Comparison of ENCODE assay signal across 1 cellular context in the genomic region with DNA sequence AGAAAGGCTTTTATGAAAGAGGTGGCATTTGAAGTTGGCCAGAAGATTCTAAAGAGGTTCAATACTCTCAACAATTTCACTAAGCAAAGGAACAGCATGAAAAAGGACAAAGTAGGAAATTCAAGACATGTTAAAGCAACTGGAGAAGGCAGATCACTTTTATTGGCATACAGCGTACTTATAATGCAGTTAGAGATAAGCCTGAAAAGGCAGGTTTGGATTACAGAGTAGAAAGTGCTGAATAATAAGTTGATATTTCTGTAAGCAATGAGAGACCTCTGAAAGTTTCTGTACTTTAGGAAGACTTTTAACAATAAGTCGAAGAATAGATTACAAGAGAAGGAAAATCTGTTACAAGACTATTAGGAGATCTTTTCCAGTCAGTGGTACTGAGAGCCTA.
TF ChIP-seq lines count a peak whose summit lies in the region.

No MANE protein-coding gene starts in this region.

TF ChIP-seq in HEK293, 187 proteins besides CTCF, POLR2A, EP300 and RAD21 (continued from another document):
- TF ChIP-seq, protein P1, sequence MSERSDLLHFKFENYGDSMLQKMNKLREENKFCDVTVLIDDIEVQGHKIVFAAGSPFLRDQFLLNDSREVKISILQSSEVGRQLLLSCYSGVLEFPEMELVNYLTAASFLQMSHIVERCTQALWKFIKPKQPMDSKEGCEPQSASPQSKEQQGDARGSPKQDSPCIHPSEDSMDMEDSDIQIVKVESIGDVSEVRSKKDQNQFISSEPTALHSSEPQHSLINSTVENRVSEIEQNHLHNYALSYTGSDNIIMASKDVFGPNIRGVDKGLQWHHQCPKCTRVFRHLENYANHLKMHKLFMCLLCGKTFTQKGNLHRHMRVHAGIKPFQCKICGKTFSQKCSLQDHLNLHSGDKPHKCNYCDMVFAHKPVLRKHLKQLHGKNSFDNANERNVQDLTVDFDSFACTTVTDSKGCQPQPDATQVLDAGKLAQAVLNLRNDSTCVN (tag by site-specific recombination; optimal IDR thresholded peaks at IDR 0.05), result no peak
- TF ChIP-seq ZNF274 (IDR thresholded peaks at IDR 0.05; ENCODE audit: low read length) (no peak), ZNF274 (tag by site-specific recombination; IDR thresholded peaks at IDR 0.05; ENCODE audit: borderline replicate concordance) (no peak), WT1 (tag by site-specific recombination; IDR thresholded peaks at IDR 0.05) (no peak), BCL11B (tag by site-specific recombination; IDR thresholded peaks at IDR 0.05; ENCODE audit: low read depth) (no peak), ZNF843 (tag by site-specific recombination; IDR thresholded peaks at IDR 0.05) (0 out of 2 replicates have a peak, but pooled peaks have one; percentile 31), EGR2 (tag by site-specific recombination; IDR thresholded peaks at IDR 0.05; ENCODE audit: low read depth) (no peak), ZNF610 (tag by site-specific recombination; IDR thresholded peaks at IDR 0.05; ENCODE audit: borderline replicate concordance) (no peak), ZNF223 (tag by site-specific recombination; IDR thresholded peaks at IDR 0.05) (no peak), ZNF239 (tag by site-specific recombination; IDR thresholded peaks at IDR 0.05) (no peak), SP3 (tag by site-specific recombination; IDR thresholded peaks at IDR 0.05) (no peak)
- TF ChIP-seq, protein P2, sequence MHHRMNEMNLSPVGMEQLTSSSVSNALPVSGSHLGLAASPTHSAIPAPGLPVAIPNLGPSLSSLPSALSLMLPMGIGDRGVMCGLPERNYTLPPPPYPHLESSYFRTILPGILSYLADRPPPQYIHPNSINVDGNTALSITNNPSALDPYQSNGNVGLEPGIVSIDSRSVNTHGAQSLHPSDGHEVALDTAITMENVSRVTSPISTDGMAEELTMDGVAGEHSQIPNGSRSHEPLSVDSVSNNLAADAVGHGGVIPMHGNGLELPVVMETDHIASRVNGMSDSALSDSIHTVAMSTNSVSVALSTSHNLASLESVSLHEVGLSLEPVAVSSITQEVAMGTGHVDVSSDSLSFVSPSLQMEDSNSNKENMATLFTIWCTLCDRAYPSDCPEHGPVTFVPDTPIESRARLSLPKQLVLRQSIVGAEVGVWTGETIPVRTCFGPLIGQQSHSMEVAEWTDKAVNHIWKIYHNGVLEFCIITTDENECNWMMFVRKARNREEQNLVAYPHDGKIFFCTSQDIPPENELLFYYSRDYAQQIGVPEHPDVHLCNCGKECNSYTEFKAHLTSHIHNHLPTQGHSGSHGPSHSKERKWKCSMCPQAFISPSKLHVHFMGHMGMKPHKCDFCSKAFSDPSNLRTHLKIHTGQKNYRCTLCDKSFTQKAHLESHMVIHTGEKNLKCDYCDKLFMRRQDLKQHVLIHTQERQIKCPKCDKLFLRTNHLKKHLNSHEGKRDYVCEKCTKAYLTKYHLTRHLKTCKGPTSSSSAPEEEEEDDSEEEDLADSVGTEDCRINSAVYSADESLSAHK (tag by site-specific recombination; IDR thresholded peaks at IDR 0.05), result 0 out of 2 replicates have a peak, but pooled peaks have one; percentile 13
- TF ChIP-seq, protein P3, sequence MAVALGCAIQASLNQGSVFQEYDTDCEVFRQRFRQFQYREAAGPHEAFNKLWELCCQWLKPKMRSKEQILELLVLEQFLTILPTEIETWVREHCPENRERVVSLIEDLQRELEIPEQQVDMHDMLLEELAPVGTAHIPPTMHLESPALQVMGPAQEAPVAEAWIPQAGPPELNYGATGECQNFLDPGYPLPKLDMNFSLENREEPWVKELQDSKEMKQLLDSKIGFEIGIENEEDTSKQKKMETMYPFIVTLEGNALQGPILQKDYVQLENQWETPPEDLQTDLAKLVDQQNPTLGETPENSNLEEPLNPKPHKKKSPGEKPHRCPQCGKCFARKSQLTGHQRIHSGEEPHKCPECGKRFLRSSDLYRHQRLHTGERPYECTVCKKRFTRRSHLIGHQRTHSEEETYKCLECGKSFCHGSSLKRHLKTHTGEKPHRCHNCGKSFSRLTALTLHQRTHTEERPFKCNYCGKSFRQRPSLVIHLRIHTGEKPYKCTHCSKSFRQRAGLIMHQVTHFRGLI (tag by site-specific recombination; IDR thresholded peaks at IDR 0.05), result no peak
- TF ChIP-seq, protein P4, sequence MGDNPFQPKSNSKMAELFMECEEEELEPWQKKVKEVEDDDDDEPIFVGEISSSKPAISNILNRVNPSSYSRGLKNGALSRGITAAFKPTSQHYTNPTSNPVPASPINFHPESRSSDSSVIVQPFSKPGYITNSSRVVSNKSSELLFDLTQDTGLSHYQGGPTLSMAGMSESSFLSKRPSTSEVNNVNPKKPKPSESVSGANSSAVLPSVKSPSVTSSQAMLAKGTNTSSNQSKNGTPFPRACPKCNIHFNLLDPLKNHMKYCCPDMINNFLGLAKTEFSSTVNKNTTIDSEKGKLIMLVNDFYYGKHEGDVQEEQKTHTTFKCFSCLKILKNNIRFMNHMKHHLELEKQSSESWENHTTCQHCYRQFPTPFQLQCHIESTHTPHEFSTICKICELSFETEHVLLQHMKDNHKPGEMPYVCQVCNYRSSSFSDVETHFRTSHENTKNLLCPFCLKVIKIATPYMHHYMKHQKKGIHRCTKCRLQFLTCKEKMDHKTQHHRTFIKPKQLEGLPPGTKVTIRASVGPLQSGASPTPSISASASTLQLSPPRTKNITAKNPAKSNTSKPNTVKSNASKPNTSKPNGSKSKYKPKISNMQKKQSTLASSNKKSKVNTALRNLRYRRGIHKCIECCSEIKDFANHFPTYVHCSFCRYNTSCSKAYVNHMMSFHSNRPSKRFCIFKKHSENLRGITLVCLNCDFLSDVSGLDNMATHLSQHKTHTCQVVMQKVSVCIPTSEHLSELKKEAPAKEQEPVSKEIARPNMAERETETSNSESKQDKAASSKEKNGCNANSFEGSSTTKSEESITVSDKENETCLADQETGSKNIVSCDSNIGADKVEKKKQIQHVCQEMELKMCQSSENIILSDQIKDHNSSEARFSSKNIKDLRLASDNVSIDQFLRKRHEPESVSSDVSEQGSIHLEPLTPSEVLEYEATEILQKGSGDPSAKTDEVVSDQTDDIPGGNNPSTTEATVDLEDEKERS (tag by site-specific recombination; IDR thresholded peaks at IDR 0.05), result no peak
